ENCODE assay signal across 9 cellular contexts in genomic region chr17:77375917-77376651, GRCh38.
DNase-seq lines count a peak whose midpoint lies in the region; TF ChIP-seq lines count a peak whose summit lies in the region.
"Had no signal": no experiment of that assay in that cellular context is flagged by ENCODE, and none has a peak within 500 bp of the region (broad histone marks: within the 10 kb centered on the region; RNA-seq: fewer than 3 reads in every experiment).

No MANE protein-coding gene starts in this region.

- peaks cover 74% of the 10 kb centered on the region for H3K4me1 Mint-ChIP-seq in activated CD4-positive, alpha-beta T cell treated with anti-CD3 and anti-CD28 coated beads, Interleukin-2, amount 10 ng/mL, durations not matched to agents 7 days and 5 days

- H3K27me3 Mint-ChIP-seq in activated CD4-positive, alpha-beta T cell treated with anti-CD3 and anti-CD28 coated beads, Interleukin-2, amount 10 ng/mL, durations not matched to agents 7 days and 5 days: no peaks in the 10 kb centered on the region

- no peak overlapping the region for H2AFZ ChIP-seq in OCI-LY7 (ENCODE audit: low read length)

- H3K27ac Mint-ChIP-seq in activated CD4-positive, alpha-beta T cell treated with anti-CD3 and anti-CD28 coated beads, Interleukin-2, amount 10 ng/mL, durations not matched to agents 7 days and 5 days: peak overlapping the region; percentile 89

- no peaks in the 10 kb centered on the region for H3K9me2 ChIP-seq in OCI-LY7 (ENCODE audit: insufficient read depth, low read length)

- POLR2A ChIA-PET in activated CD4-positive, alpha-beta T cell treated with anti-CD3 and anti-CD28 coated beads, Interleukin-2, amount 10 ng/mL, durations not matched to agents 7 days and 5 days (lab: Charles Lee): interaction anchor here (0.5 to 1.1 kb wide), 2 partner anchors 24 to 39 kb away, joined by 3 to 5 read pairs; no protein-coding TSS in a partner anchor
- POLR2A ChIA-PET in OCI-LY7 (lab: Charles Lee): no interaction called here
- POLR2A ChIA-PET in HEK293T (lab: Yijun Ruan, JAX): no interaction called here

- H3K27me3 ChIP-seq in effector memory CD4-positive, alpha-beta T cell (replicated peaks; ENCODE audit: control insufficient read depth, insufficient read depth, low read length, poor library complexity, severe bottlenecking): no peaks in the 10 kb centered on the region
- no peaks in the 10 kb centered on the region for H3K27me3 ChIP-seq in ovary

- peak overlapping the region; percentile 83 for H3K27ac ChIP-seq in effector memory CD4-positive, alpha-beta T cell (ENCODE audit: insufficient read depth, low read length, poor library complexity, severe bottlenecking)
- H3K27ac ChIP-seq in ovary (peak overlapping the region; percentile 77 to 89), OCI-LY7 (ENCODE audit: low read depth, low read length, poor library complexity, severe bottlenecking) (no peak overlapping the region)

- DNase-seq in activated CD4-positive, alpha-beta T cell treated with anti-CD3 and anti-CD28 coated beads, Interleukin-2, amount 10 ng/mL, durations not matched to agents 7 days and 5 days: peak; percentile 83
- DNase-seq in effector memory CD4-positive, alpha-beta T cell: peak; percentile 51 to 59 (median 59)
- DNase-seq in ovary (peak; percentile 60 to 75 (median 70)), NCI-H2107 (lab: John Stamatoyannopoulos, UW) (no peak), OCI-LY7 (ENCODE audit: low spot score) (no peak), DMS153 (lab: John Stamatoyannopoulos, UW) (no peak), HEK293T (ENCODE audit: extremely low spot score) (no peak)
- DNase-seq: left cardiac atrium had no signal

- BruUV-seq in OCI-LY7 (replicated peaks; lab: Mats Ljungman, UMichigan): no TSS peak

- H3K4me1 ChIP-seq in effector memory CD4-positive, alpha-beta T cell (ENCODE audit: control insufficient read depth, insufficient read depth, low read length, poor library complexity, severe bottlenecking): peaks cover 72% of the 10 kb centered on the region
- H3K4me1 ChIP-seq in ovary (ENCODE audit: insufficient read depth) (peaks cover 66% of the 10 kb centered on the region), OCI-LY7 (ENCODE audit: insufficient read depth, low read length, poor library complexity, severe bottlenecking) (peaks cover 50% of the 10 kb centered on the region)

- no peaks in the 10 kb centered on the region for H3K79me2 ChIP-seq in OCI-LY7 (ENCODE audit: insufficient read depth, low read depth, low read length)

- H3K36me3 ChIP-seq in effector memory CD4-positive, alpha-beta T cell (ENCODE audit: control insufficient read depth, insufficient read depth, low read length): no peaks in the 10 kb centered on the region
- H3K36me3 ChIP-seq in ovary (no peaks in the 10 kb centered on the region), OCI-LY7 (ENCODE audit: insufficient read depth, low read length) (no peaks in the 10 kb centered on the region)

- peak overlapping the region; percentile 86 for H3K4me3 Mint-ChIP-seq in activated CD4-positive, alpha-beta T cell treated with anti-CD3 and anti-CD28 coated beads, Interleukin-2, amount 10 ng/mL, durations not matched to agents 7 days and 5 days

- CTCF ChIA-PET in activated CD4-positive, alpha-beta T cell treated with anti-CD3 and anti-CD28 coated beads, Interleukin-2, amount 10 ng/mL, durations not matched to agents 7 days and 5 days (lab: Charles Lee): interaction anchor here (0.5 to 4.7 kb wide), 13 partner anchors 11 to 1046 kb away, joined by 3 to 25 read pairs (median 3); no protein-coding TSS in a partner anchor
- CTCF ChIA-PET in OCI-LY7 (lab: Charles Lee; ENCODE audit: unreplicated experiment): no interaction called here
- CTCF ChIA-PET in HEK293T (lab: Yijun Ruan, JAX): no interaction called here

- H3K9me3 ChIP-seq in effector memory CD4-positive, alpha-beta T cell (ENCODE audit: control insufficient read depth, low read length): no peaks in the 10 kb centered on the region
- no peaks in the 10 kb centered on the region for H3K9me3 ChIP-seq in ovary
- H3K9me3 ChIP-seq in OCI-LY7 (ENCODE audit: low read length): no peaks in the 10 kb centered on the region

- H3K9me3 Mint-ChIP-seq in activated CD4-positive, alpha-beta T cell treated with anti-CD3 and anti-CD28 coated beads, Interleukin-2, amount 10 ng/mL, durations not matched to agents 7 days and 5 days: no peaks in the 10 kb centered on the region

- 18 to 21% (median 20%) methylated on average over 20 of the region's 20 CpGs for WGBS in ovary, 3 donors

- no peak for TF ChIP-seq EP300 in ovary (IDR thresholded peaks at IDR 0.05)

- no peaks in the 10 kb centered on the region for H4K20me1 ChIP-seq in OCI-LY7 (ENCODE audit: insufficient read depth, low read length)

- H3K4me2 ChIP-seq in OCI-LY7 (ENCODE audit: low read length): no peak overlapping the region

- intact Hi-C loops in ovary (cut with DNase I) (loop anchor here in 3 of 4 donors (5.0 to 10.0 kb wide), 2 partner anchors 46 to 49 kb away; no protein-coding TSS in a partner anchor), OCI-LY7 (cut with micrococcal nuclease; ENCODE audit: unreplicated experiment) (no loop called here)

- peak overlapping the region; percentile 5 for H3K4me3 ChIP-seq in GM12875 (ENCODE audit: low read depth, low read length)
- H3K4me3 ChIP-seq in effector memory CD4-positive, alpha-beta T cell (ENCODE audit: insufficient read depth, low read depth, low read length, poor library complexity, severe bottlenecking): peak overlapping the region; percentile 91
- H3K4me3 ChIP-seq in ovary: no peak overlapping the region
- no peak overlapping the region for H3K4me3 ChIP-seq in OCI-LY7 (ENCODE audit: low read depth, low read length, poor library complexity, severe bottlenecking)

- peaks cover 53% of the 10 kb centered on the region for H3K36me3 Mint-ChIP-seq in activated CD4-positive, alpha-beta T cell treated with anti-CD3 and anti-CD28 coated beads, Interleukin-2, amount 10 ng/mL, durations not matched to agents 7 days and 5 days (ENCODE audit: low read depth)

- no peak for TF ChIP-seq POLR2A in ovary (IDR thresholded peaks at IDR 0.05)

- no peak for TF ChIP-seq CTCF in GM12875 (IDR thresholded peaks at IDR 0.05; ENCODE audit: borderline replicate concordance, insufficient read depth, low read depth, low read length)
- no peak for TF ChIP-seq CTCF in ovary (IDR thresholded peaks at IDR 0.05)
- no peak for TF ChIP-seq CTCF in OCI-LY7 (conservative IDR thresholded peaks at IDR 0.05; ENCODE audit: low read length)

TF ChIP-seq in HEK293T, 16 proteins besides CTCF, POLR2A, EP300 and RAD21:
- TF ChIP-seq ELF4 (IDR thresholded peaks at IDR 0.05): no peak
- no peak for TF ChIP-seq HDGF (IDR thresholded peaks at IDR 0.05; ENCODE audit: borderline replicate concordance)
- no peak for TF ChIP-seq BHLHE40 (IDR thresholded peaks at IDR 0.05; ENCODE audit: borderline replicate concordance)
- no peak for TF ChIP-seq L3MBTL2 (conservative IDR thresholded peaks at IDR 0.05)
- no peak for TF ChIP-seq ARNT (IDR thresholded peaks at IDR 0.05)
- no peak for TF ChIP-seq CTBP1 (IDR thresholded peaks at IDR 0.05; ENCODE audit: borderline replicate concordance)
- TF ChIP-seq FOXK2 (IDR thresholded peaks at IDR 0.05): no peak
- TF ChIP-seq, protein P1, sequence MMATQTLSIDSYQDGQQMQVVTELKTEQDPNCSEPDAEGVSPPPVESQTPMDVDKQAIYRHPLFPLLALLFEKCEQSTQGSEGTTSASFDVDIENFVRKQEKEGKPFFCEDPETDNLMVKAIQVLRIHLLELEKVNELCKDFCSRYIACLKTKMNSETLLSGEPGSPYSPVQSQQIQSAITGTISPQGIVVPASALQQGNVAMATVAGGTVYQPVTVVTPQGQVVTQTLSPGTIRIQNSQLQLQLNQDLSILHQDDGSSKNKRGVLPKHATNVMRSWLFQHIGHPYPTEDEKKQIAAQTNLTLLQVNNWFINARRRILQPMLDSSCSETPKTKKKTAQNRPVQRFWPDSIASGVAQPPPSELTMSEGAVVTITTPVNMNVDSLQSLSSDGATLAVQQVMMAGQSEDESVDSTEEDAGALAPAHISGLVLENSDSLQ (IDR thresholded peaks at IDR 0.05): no peak
- no peak for TF ChIP-seq SUZ12 (IDR thresholded peaks at IDR 0.05)
- no peak for TF ChIP-seq TARDBP (IDR thresholded peaks at IDR 0.05)
- TF ChIP-seq ZNF384 (IDR thresholded peaks at IDR 0.05): no peak
- TF ChIP-seq FOXA1 (IDR thresholded peaks at IDR 0.05): no peak
- TF ChIP-seq LEF1 (IDR thresholded peaks at IDR 0.05; ENCODE audit: borderline replicate concordance): no peak

Comparison
In these comparisons a context has a peak if more than half of its experiments do, and no peak if none do; other contexts are left out.
1. H3K4me3 ChIP-seq: peak in GM12875 (single experiment) and effector memory CD4-positive, alpha-beta T cell (single experiment); none in ovary (single experiment) and OCI-LY7 (single experiment).
2. DNase-seq: peak in activated CD4-positive, alpha-beta T cell treated with anti-CD3 and anti-CD28 coated beads, Interleukin-2, amount 10 ng/mL, durations not matched to agents 7 days and 5 days (single experiment), effector memory CD4-positive, alpha-beta T cell (3 of 3) and ovary (5 of 5); none in NCI-H2107 (single experiment), OCI-LY7 (single experiment), DMS153 (single experiment) and HEK293T (single experiment).